ENCODE assay signal across 1 cellular context in the genomic region with DNA sequence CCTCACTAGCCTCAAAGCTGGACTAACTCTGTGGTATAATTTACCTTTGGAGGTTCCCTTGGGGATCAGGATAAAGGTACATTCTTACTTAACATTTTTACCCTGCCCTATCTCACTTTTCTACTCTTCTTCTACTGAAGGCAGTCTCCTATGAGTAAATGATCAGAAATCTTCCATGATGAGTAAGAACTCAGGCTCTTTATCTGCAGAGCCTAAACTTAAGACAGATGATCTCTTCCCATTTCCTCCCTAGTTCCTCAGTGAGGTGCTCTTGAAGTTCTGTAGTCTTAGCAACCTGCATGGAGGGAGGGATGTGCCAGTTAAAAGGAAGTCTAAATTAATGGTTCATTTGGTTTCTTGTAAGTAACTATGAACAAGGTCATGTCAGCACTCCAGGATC.
TF ChIP-seq lines count a peak whose summit lies in the region.

No MANE protein-coding gene starts in this region.

TF ChIP-seq in GM23338, 12 proteins besides CTCF, POLR2A, EP300 and RAD21 (continued from another document):
- TF ChIP-seq, protein P1, sequence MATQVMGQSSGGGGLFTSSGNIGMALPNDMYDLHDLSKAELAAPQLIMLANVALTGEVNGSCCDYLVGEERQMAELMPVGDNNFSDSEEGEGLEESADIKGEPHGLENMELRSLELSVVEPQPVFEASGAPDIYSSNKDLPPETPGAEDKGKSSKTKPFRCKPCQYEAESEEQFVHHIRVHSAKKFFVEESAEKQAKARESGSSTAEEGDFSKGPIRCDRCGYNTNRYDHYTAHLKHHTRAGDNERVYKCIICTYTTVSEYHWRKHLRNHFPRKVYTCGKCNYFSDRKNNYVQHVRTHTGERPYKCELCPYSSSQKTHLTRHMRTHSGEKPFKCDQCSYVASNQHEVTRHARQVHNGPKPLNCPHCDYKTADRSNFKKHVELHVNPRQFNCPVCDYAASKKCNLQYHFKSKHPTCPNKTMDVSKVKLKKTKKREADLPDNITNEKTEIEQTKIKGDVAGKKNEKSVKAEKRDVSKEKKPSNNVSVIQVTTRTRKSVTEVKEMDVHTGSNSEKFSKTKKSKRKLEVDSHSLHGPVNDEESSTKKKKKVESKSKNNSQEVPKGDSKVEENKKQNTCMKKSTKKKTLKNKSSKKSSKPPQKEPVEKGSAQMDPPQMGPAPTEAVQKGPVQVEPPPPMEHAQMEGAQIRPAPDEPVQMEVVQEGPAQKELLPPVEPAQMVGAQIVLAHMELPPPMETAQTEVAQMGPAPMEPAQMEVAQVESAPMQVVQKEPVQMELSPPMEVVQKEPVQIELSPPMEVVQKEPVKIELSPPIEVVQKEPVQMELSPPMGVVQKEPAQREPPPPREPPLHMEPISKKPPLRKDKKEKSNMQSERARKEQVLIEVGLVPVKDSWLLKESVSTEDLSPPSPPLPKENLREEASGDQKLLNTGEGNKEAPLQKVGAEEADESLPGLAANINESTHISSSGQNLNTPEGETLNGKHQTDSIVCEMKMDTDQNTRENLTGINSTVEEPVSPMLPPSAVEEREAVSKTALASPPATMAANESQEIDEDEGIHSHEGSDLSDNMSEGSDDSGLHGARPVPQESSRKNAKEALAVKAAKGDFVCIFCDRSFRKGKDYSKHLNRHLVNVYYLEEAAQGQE (IDR thresholded peaks at IDR 0.05; ENCODE audit: unreplicated experiment): no peak
- TF ChIP-seq, protein P2, sequence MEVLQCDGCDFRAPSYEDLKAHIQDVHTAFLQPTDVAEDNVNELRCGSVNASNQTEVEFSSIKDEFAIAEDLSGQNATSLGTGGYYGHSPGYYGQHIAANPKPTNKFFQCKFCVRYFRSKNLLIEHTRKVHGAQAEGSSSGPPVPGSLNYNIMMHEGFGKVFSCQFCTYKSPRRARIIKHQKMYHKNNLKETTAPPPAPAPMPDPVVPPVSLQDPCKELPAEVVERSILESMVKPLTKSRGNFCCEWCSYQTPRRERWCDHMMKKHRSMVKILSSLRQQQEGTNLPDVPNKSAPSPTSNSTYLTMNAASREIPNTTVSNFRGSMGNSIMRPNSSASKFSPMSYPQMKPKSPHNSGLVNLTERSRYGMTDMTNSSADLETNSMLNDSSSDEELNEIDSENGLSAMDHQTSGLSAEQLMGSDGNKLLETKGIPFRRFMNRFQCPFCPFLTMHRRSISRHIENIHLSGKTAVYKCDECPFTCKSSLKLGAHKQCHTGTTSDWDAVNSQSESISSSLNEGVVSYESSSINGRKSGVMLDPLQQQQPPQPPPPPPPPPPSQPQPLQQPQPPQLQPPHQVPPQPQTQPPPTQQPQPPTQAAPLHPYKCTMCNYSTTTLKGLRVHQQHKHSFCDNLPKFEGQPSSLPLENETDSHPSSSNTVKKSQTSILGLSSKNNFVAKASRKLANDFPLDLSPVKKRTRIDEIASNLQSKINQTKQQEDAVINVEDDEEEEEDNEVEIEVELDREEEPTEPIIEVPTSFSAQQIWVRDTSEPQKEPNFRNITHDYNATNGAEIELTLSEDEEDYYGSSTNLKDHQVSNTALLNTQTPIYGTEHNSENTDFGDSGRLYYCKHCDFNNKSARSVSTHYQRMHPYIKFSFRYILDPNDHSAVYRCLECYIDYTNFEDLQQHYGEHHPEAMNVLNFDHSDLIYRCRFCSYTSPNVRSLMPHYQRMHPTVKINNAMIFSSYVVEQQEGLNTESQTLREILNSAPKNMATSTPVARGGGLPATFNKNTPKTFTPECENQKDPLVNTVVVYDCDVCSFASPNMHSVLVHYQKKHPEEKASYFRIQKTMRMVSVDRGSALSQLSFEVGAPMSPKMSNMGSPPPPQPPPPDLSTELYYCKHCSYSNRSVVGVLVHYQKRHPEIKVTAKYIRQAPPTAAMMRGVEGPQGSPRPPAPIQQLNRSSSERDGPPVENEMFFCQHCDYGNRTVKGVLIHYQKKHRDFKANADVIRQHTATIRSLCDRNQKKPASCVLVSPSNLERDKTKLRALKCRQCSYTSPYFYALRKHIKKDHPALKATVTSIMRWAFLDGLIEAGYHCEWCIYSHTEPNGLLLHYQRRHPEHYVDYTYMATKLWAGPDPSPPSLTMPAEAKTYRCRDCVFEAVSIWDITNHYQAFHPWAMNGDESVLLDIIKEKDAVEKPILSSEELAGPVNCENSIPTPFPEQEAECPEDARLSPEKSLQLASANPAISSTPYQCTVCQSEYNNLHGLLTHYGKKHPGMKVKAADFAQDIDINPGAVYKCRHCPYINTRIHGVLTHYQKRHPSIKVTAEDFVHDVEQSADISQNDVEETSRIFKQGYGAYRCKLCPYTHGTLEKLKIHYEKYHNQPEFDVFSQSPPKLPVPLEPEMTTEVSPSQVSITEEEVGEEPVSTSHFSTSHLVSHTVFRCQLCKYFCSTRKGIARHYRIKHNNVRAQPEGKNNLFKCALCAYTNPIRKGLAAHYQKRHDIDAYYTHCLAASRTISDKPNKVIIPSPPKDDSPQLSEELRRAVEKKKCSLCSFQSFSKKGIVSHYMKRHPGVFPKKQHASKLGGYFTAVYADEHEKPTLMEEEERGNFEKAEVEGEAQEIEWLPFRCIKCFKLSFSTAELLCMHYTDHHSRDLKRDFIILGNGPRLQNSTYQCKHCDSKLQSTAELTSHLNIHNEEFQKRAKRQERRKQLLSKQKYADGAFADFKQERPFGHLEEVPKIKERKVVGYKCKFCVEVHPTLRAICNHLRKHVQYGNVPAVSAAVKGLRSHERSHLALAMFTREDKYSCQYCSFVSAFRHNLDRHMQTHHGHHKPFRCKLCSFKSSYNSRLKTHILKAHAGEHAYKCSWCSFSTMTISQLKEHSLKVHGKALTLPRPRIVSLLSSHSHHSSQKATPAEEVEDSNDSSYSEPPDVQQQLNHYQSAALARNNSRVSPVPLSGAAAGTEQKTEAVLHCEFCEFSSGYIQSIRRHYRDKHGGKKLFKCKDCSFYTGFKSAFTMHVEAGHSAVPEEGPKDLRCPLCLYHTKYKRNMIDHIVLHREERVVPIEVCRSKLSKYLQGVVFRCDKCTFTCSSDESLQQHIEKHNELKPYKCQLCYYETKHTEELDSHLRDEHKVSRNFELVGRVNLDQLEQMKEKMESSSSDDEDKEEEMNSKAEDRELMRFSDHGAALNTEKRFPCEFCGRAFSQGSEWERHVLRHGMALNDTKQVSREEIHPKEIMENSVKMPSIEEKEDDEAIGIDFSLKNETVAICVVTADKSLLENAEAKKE (CRISPR knock-in tag; IDR thresholded peaks at IDR 0.05): no peak
